In genomic region chr10:73786512-73786885, GRCh38 we compare ENCODE assay signal across 8 cellular contexts.
A peak's percentile ranks its signal among the peaks of the same experiment; 100 is the strongest.
DNase-seq lines count a peak whose midpoint lies in the region; ATAC-seq and TF ChIP-seq lines count a peak whose summit lies in the region.

No MANE protein-coding gene starts in this region.

- no peak for TF ChIP-seq CTCF in GM12865 (IDR thresholded peaks at IDR 0.05; ENCODE audit: insufficient read depth, low read depth, low read length, missing control alignments)
- TF ChIP-seq CTCF in RWPE2 (IDR thresholded peaks at IDR 0.05; ENCODE audit: poor library complexity, severe bottlenecking): no peak
- no peak for TF ChIP-seq CTCF in fibroblast of mammary gland (conservative IDR thresholded peaks at IDR 0.05; ENCODE audit: control insufficient read depth, insufficient read depth, low read depth, low read length)
- TF ChIP-seq CTCF in retinal pigment epithelial cell (conservative IDR thresholded peaks at IDR 0.05; ENCODE audit: low read depth, low read length): no peak

- no peak for DNase-seq in GM12865 (ENCODE audit: low read depth)
- DNase-seq in RWPE2 (ENCODE audit: low spot score): no peak
- no peak for DNase-seq in fibroblast of mammary gland (ENCODE audit: low read depth)
- no peak for DNase-seq in retinal pigment epithelial cell (ENCODE audit: low read depth)
- no peak for DNase-seq in activated CD8-positive, alpha-beta memory T cell treated with anti-CD3 and anti-CD28 coated beads, Interleukin-2, amount 50 U/mL, for 4 hours

- no peaks in the 10 kb centered on the region for H3K9me3 ChIP-seq in RWPE2 (ENCODE audit: severe bottlenecking)

- peaks cover 4% of the 10 kb centered on the region for H3K4me1 ChIP-seq in RWPE2 (ENCODE audit: insufficient read depth, poor library complexity, severe bottlenecking)

- no peaks in the 10 kb centered on the region for H3K27me3 ChIP-seq in RWPE2 (ENCODE audit: insufficient read depth, poor library complexity, severe bottlenecking)

- H3K36me3 ChIP-seq in RWPE2 (ENCODE audit: low read depth): peaks cover 25% of the 10 kb centered on the region

- peak overlapping the region; percentile 90 for H3K4me3 ChIP-seq in GM12865 (ENCODE audit: low read depth, low read length)
- H3K4me3 ChIP-seq in RWPE2 (ENCODE audit: severe bottlenecking): peak overlapping the region; percentile 45
- H3K4me3 ChIP-seq in fibroblast of mammary gland (ENCODE audit: control insufficient read depth, low read depth, low read length): peak overlapping the region; percentile 87
- H3K4me3 ChIP-seq in retinal pigment epithelial cell (ENCODE audit: low read length): peak overlapping the region; percentile 90

- H3K27ac ChIP-seq in RWPE2 (ENCODE audit: poor library complexity, severe bottlenecking): peak overlapping the region; percentile 48

- ATAC-seq in RWPE2 (ENCODE audit: low read depth) (no peak), HG02763 (IDR thresholded peaks at IDR 0.05; ENCODE audit: unreplicated experiment) (no peak), GM19467 (IDR thresholded peaks at IDR 0.05; ENCODE audit: unreplicated experiment) (no peak), HG02588 (IDR thresholded peaks at IDR 0.05; ENCODE audit: unreplicated experiment) (no peak)
